ENCODE assay signal across 18 cellular contexts in genomic region chr10:119293368-119293767, GRCh38.
DNase-seq lines count a peak whose midpoint lies in the region; ATAC-seq and TF ChIP-seq lines count a peak whose summit lies in the region.
"Had no signal": no experiment of that assay in that cellular context is flagged by ENCODE, and none has a peak within 500 bp of the region (broad histone marks: within the 10 kb centered on the region; RNA-seq: fewer than 3 reads in every experiment).

No MANE protein-coding gene starts in this region.

- peaks cover 6% of the 10 kb centered on the region; the same call in 1 of the 2 replicates for H3K9me3 ChIP-seq in DOHH2 (ENCODE audit: control insufficient read depth, insufficient read depth, low read length)
- H3K9me3 ChIP-seq in neutrophil: no peaks in the 10 kb centered on the region
- H3K9me3 ChIP-seq in effector memory CD4-positive, alpha-beta T cell (ENCODE audit: control insufficient read depth, low read length): no peaks in the 10 kb centered on the region
- H3K9me3 ChIP-seq: body of pancreas, colonic mucosa, uterus had no signal

- peaks cover 20% of the 10 kb centered on the region for H3F3A ChIP-seq in DOHH2 (ENCODE audit: control insufficient read depth, insufficient read depth)

- TF ChIP-seq CTCF in DOHH2 (IDR thresholded peaks at IDR 0.05; ENCODE audit: low read depth, low read length, poor library complexity, severe bottlenecking): no peak
- TF ChIP-seq CTCF in neutrophil (IDR thresholded peaks at IDR 0.05): no peak

- peak overlapping the region; percentile 59 for H3K4me2 ChIP-seq in DOHH2 (ENCODE audit: low read length)

- peaks cover 43% of the 10 kb centered on the region for H3K4me1 ChIP-seq in DOHH2 (ENCODE audit: control insufficient read depth, low read length)
- peaks cover 22 to 29% of the 10 kb centered on the region in 2 experiments for H3K4me1 ChIP-seq in neutrophil (ENCODE audit: control insufficient read depth in 1 of 2, insufficient read depth in 1 of 2, low read depth in 1 of 2, low read length in 1 of 2)
- peaks cover 29% of the 10 kb centered on the region for H3K4me1 ChIP-seq in effector memory CD4-positive, alpha-beta T cell (ENCODE audit: control insufficient read depth, insufficient read depth, low read length, poor library complexity, severe bottlenecking)
- H3K4me1 ChIP-seq: colonic mucosa, uterus had no signal

- peaks cover 3 to 4% of the 10 kb centered on the region in 2 donors for H3K36me3 Mint-ChIP-seq in activated T-cell treated with anti-CD3 and anti-CD28 coated beads, Interleukin-2, amount 50 U/mL, for 72 hours (ENCODE audit: insufficient read depth in 2 of 2)
- H3K36me3 Mint-ChIP-seq in activated T-helper 17 cell treated with anti-CD3 and anti-CD28 coated beads, Interleukin-2, amount 50 U/mL, for 72 hours (ENCODE audit: low read depth): no peaks in the 10 kb centered on the region

- H3K9me3 Mint-ChIP-seq in activated T-cell treated with anti-CD3 and anti-CD28 coated beads, Interleukin-2, amount 50 U/mL, for 72 hours: no peaks in the 10 kb centered on the region
- H3K9me3 Mint-ChIP-seq in activated T-helper 17 cell treated with anti-CD3 and anti-CD28 coated beads, Interleukin-2, amount 50 U/mL, for 72 hours: no peaks in the 10 kb centered on the region

- DNase-seq in activated T-cell treated with anti-CD3 and anti-CD28 coated beads, Interleukin-2, amount 50 U/mL, for 72 hours: no peak
- no peak for DNase-seq in activated T-cell treated with anti-CD3 and anti-CD28 coated beads, Interleukin-2, amount 50 U/mL, for 48 hours
- no peak for DNase-seq in effector memory CD4-positive, alpha-beta T cell
- DNase-seq in NCI-H2171 treated with DMSO at 0.1 percent for 48 hours (lab: John Stamatoyannopoulos, UW) (no peak), DMS53 treated with DMSO at 0.1 percent for 48 hours (lab: John Stamatoyannopoulos, UW; ENCODE audit: unreplicated experiment) (no peak)
- DNase-seq: body of pancreas; colonic mucosa; DMS53; H7; NCI-H1105; NCI-H2107; NCI-H524 treated with DMSO at 0.1 percent for 48 hours; stimulated activated CD4-positive, alpha-beta T cell treated with anti-CD3 and anti-CD28 coated beads, Interleukin-2, amount 100 ng/mL, for 48 hours; uterus had no signal

- no peaks in the 10 kb centered on the region for H3K27me3 Mint-ChIP-seq in activated T-cell treated with anti-CD3 and anti-CD28 coated beads, Interleukin-2, amount 50 U/mL, for 72 hours (ENCODE audit: low read depth)
- H3K27me3 Mint-ChIP-seq in activated T-helper 17 cell treated with anti-CD3 and anti-CD28 coated beads, Interleukin-2, amount 50 U/mL, for 72 hours: no peaks in the 10 kb centered on the region

- peak overlapping the region; percentile 72 for H3K27ac Mint-ChIP-seq in activated T-cell treated with anti-CD3 and anti-CD28 coated beads, Interleukin-2, amount 50 U/mL, for 72 hours
- H3K27ac Mint-ChIP-seq in activated T-helper 17 cell treated with anti-CD3 and anti-CD28 coated beads, Interleukin-2, amount 50 U/mL, for 72 hours: peak overlapping the region; percentile 24

- H3K4me1 Mint-ChIP-seq in activated T-cell treated with anti-CD3 and anti-CD28 coated beads, Interleukin-2, amount 50 U/mL, for 72 hours (ENCODE audit: low read depth): peaks cover 45% of the 10 kb centered on the region
- H3K4me1 Mint-ChIP-seq in activated T-helper 17 cell treated with anti-CD3 and anti-CD28 coated beads, Interleukin-2, amount 50 U/mL, for 72 hours: peaks cover 26% of the 10 kb centered on the region

- no peaks in the 10 kb centered on the region for H3K9me2 ChIP-seq in DOHH2 (replicated peaks; ENCODE audit: control insufficient read depth, low read length)

- no peaks in the 10 kb centered on the region for H3K36me3 ChIP-seq in DOHH2 (ENCODE audit: control insufficient read depth, low read length)
- H3K36me3 ChIP-seq in neutrophil: no peaks in the 10 kb centered on the region
- no peaks in the 10 kb centered on the region for H3K36me3 ChIP-seq in effector memory CD4-positive, alpha-beta T cell (ENCODE audit: control insufficient read depth, insufficient read depth, low read length)
- H3K36me3 ChIP-seq: colonic mucosa, uterus had no signal

- no peaks in the 10 kb centered on the region for H4K20me1 ChIP-seq in DOHH2 (ENCODE audit: control insufficient read depth, insufficient read depth, low read depth, low read length)

- H3K27ac ChIP-seq in DOHH2 (ENCODE audit: low read depth, low read length) (peak overlapping the region; percentile 76), neutrophil (peak overlapping the region; percentile 76)
- no peak overlapping the region for H3K27ac ChIP-seq in effector memory CD4-positive, alpha-beta T cell (ENCODE audit: insufficient read depth, low read length, poor library complexity, severe bottlenecking)
- H3K27ac ChIP-seq: colonic mucosa, uterus, VCaP had no signal

- ATAC-seq in activated T-cell treated with anti-CD3 and anti-CD28 coated beads, Interleukin-2, amount 50 U/mL, for 72 hours (replicated peaks in 1 of 2): no peak
- ATAC-seq in activated T-helper 17 cell treated with anti-CD3 and anti-CD28 coated beads, Interleukin-2, amount 50 U/mL, for 72 hours (replicated peaks): no peak
- ATAC-seq: body of pancreas had no signal

- peak overlapping the region; percentile 46; the same call in 1 of the 2 replicates for H3K4me3 ChIP-seq in DOHH2 (ENCODE audit: low read length)
- no peak overlapping the region for H3K4me3 ChIP-seq in neutrophil (ENCODE audit: low read depth in 1 of 2, low read length in 1 of 2)
- no peak overlapping the region for H3K4me3 ChIP-seq in effector memory CD4-positive, alpha-beta T cell (ENCODE audit: insufficient read depth, low read depth, low read length, poor library complexity, severe bottlenecking)
- H3K4me3 ChIP-seq: body of pancreas, colonic mucosa, uterus had no signal

- no peak overlapping the region for H3K4me3 Mint-ChIP-seq in activated T-cell treated with anti-CD3 and anti-CD28 coated beads, Interleukin-2, amount 50 U/mL, for 72 hours
- no peak overlapping the region for H3K4me3 Mint-ChIP-seq in activated T-helper 17 cell treated with anti-CD3 and anti-CD28 coated beads, Interleukin-2, amount 50 U/mL, for 72 hours

- H3K79me2 ChIP-seq in DOHH2 (ENCODE audit: control insufficient read depth, low read length): no peaks in the 10 kb centered on the region

- H3K27me3 ChIP-seq in DOHH2 (ENCODE audit: control insufficient read depth, low read length) (no peaks in the 10 kb centered on the region), neutrophil (no peaks in the 10 kb centered on the region)
- no peaks in the 10 kb centered on the region for H3K27me3 ChIP-seq in effector memory CD4-positive, alpha-beta T cell (replicated peaks; ENCODE audit: control insufficient read depth, insufficient read depth, low read length, poor library complexity, severe bottlenecking)
- H3K27me3 ChIP-seq: body of pancreas, colonic mucosa, uterus had no signal
